Comparison of ENCODE assay signal across 22 cellular contexts in the genomic region with DNA sequence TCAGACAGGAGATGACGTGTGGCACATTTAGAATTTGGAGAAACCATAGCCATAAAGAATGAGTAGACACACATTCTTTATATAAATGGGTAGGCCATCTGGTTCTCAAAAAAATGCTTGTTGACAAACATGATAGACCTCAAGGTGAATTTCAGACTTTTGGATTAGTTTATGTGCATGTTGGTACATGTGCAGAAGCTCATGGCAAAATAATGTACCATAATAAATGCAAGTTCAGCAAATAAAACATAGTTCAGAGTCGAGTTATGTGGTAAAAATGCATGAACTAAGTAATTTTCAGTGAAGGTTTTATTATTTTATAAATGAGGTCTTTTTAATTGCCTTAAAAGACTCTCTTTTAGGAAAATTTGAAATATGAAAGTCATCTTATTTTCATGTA. TPM values are rescaled to one million over a fixed set of nuclear protein-coding genes. Genes with fewer than 3 reads are reported as not detected.
A peak's percentile ranks its signal among the peaks of the same experiment; 100 is the strongest.
DNase-seq lines count a peak whose midpoint lies in the region; ATAC-seq, FAIRE-seq and TF ChIP-seq lines count a peak whose summit lies in the region.
"Had no signal": no experiment of that assay in that cellular context is flagged by ENCODE, and none has a peak within 500 bp of the region (broad histone marks: within the 10 kb centered on the region; RNA-seq: fewer than 3 reads in every experiment).

No MANE protein-coding gene starts in this region.

- H3K27ac ChIP-seq in kidney (ENCODE audit: low read depth in 2 of 2, low read length in 2 of 2) = no peak overlapping the region
- H3K27ac ChIP-seq: C4-2B, GM23248, neutrophil, RWPE1, upper lobe of left lung had no signal

- H3K4me3 ChIP-seq in kidney (ENCODE audit: low read length in 2 of 2) = peak overlapping the region; percentile 3 to 18
- H3K4me3 ChIP-seq: GM23248 had no signal

- FAIRE-seq in kidney (lab: Jason Lieb, UNC) = peak; percentile 37

- no peaks in the 10 kb centered on the region for H3K36me3 Mint-ChIP-seq in natural killer cell treated with Interleukin-12 subunit alpha and Interleukin-12 subunit beta and Interleukin-15 and Interleukin-18, amount 100 ng/mL, for 72 hours
- H3K36me3 Mint-ChIP-seq in natural killer cell = no peaks in the 10 kb centered on the region
- H3K36me3 Mint-ChIP-seq in activated T-helper 17 cell treated with anti-CD3 and anti-CD28 coated beads, Interleukin-2, amount 50 U/mL, for 72 hours (ENCODE audit: low read depth) = no peaks in the 10 kb centered on the region
- H3K36me3 Mint-ChIP-seq: activated naive CD4-positive, alpha-beta T cell treated with anti-CD3 and anti-CD28 coated beads, Interleukin-2, amount 50 U/mL, for 72 hours had no signal

- no peak for TF ChIP-seq CTCF in natural killer cell (IDR thresholded peaks at IDR 0.05)
- no peak for TF ChIP-seq CTCF in kidney (IDR thresholded peaks at IDR 0.05; ENCODE audit: borderline replicate concordance, extremely low read depth, insufficient read depth)

- H3K4me1 ChIP-seq in kidney (ENCODE audit: control insufficient read depth in 1 of 2, insufficient read depth in 1 of 2, low read depth in 1 of 2, low read length in 2 of 2) = peaks cover 0 to 6% of the 10 kb centered on the region in 2 donors

- no peaks in the 10 kb centered on the region for H3K27me3 Mint-ChIP-seq in natural killer cell treated with Interleukin-12 subunit alpha and Interleukin-12 subunit beta and Interleukin-15 and Interleukin-18, amount 100 ng/mL, for 72 hours
- no peaks in the 10 kb centered on the region for H3K27me3 Mint-ChIP-seq in natural killer cell (ENCODE audit: low read depth in 2 of 2)
- no peaks in the 10 kb centered on the region for H3K27me3 Mint-ChIP-seq in activated T-helper 17 cell treated with anti-CD3 and anti-CD28 coated beads, Interleukin-2, amount 50 U/mL, for 72 hours
- H3K27me3 Mint-ChIP-seq: effector memory CD8-positive, alpha-beta T cell had no signal

- peak overlapping the region; percentile 19 to 54 for H3K27ac Mint-ChIP-seq in natural killer cell treated with Interleukin-12 subunit alpha and Interleukin-12 subunit beta and Interleukin-15 and Interleukin-18, amount 100 ng/mL, for 72 hours
- peak overlapping the region in 1 of 2 donors; percentile 42 for H3K27ac Mint-ChIP-seq in natural killer cell
- H3K27ac Mint-ChIP-seq in activated T-helper 17 cell treated with anti-CD3 and anti-CD28 coated beads, Interleukin-2, amount 50 U/mL, for 72 hours = peak overlapping the region; percentile 5

- H3K4me3 Mint-ChIP-seq in natural killer cell treated with Interleukin-12 subunit alpha and Interleukin-12 subunit beta and Interleukin-15 and Interleukin-18, amount 100 ng/mL, for 72 hours = no peak overlapping the region
- H3K4me3 Mint-ChIP-seq in natural killer cell = no peak overlapping the region
- no peak overlapping the region for H3K4me3 Mint-ChIP-seq in activated T-helper 17 cell treated with anti-CD3 and anti-CD28 coated beads, Interleukin-2, amount 50 U/mL, for 72 hours
- H3K4me3 Mint-ChIP-seq: effector memory CD8-positive, alpha-beta T cell had no signal

- H3K4me1 Mint-ChIP-seq in natural killer cell treated with Interleukin-12 subunit alpha and Interleukin-12 subunit beta and Interleukin-15 and Interleukin-18, amount 100 ng/mL, for 72 hours (ENCODE audit: low read depth in 2 of 2) = peaks cover 30 to 43% of the 10 kb centered on the region in 2 donors
- peaks cover 39 to 64% of the 10 kb centered on the region in 2 donors for H3K4me1 Mint-ChIP-seq in natural killer cell
- peaks cover 20% of the 10 kb centered on the region for H3K4me1 Mint-ChIP-seq in activated T-helper 17 cell treated with anti-CD3 and anti-CD28 coated beads, Interleukin-2, amount 50 U/mL, for 72 hours

- intact Hi-C loops in natural killer cell (cut with micrococcal nuclease) (no loop called here), kidney (cut with DNase I) (loop anchor here (10.0 kb wide), 1 partner anchor 317 kb away; a partner anchor contains a TSS)

- no peaks in the 10 kb centered on the region for H3K36me3 ChIP-seq in kidney (ENCODE audit: control insufficient read depth in 1 of 2, insufficient read depth in 2 of 2, low read length in 2 of 2)
- H3K36me3 ChIP-seq: heart left ventricle, neutrophil, upper lobe of left lung had no signal

- ATAC-seq in natural killer cell treated with Interleukin-12 subunit alpha and Interleukin-12 subunit beta and Interleukin-15 and Interleukin-18, amount 100 ng/mL, for 72 hours = no peak
- no peak for ATAC-seq in natural killer cell
- no peak for ATAC-seq in activated T-helper 17 cell treated with anti-CD3 and anti-CD28 coated beads, Interleukin-2, amount 50 U/mL, for 72 hours (replicated peaks)
- ATAC-seq in GM21390 (IDR thresholded peaks at IDR 0.05; ENCODE audit: unreplicated experiment) = no peak
- ATAC-seq: activated naive CD4-positive, alpha-beta T cell treated with anti-CD3 and anti-CD28 coated beads, Interleukin-2, amount 50 U/mL, for 72 hours; effector memory CD8-positive, alpha-beta T cell; heart left ventricle had no signal

- H3K9ac ChIP-seq in kidney (ENCODE audit: low read length in 2 of 2) = no peak overlapping the region
- H3K9ac ChIP-seq: GM23248 had no signal

- H3K9me3 ChIP-seq in kidney (ENCODE audit: control insufficient read depth in 1 of 2, low read length in 2 of 2) = no peaks in the 10 kb centered on the region
- H3K9me3 ChIP-seq: heart left ventricle, neutrophil, upper lobe of left lung had no signal

- no peak for DNase-seq in natural killer cell treated with Interleukin-12 subunit alpha and Interleukin-12 subunit beta and Interleukin-15 and Interleukin-18, amount 100 ng/mL, for 72 hours (ENCODE audit: low spot score)
- DNase-seq in natural killer cell = no peak
- DNase-seq in kidney = no peak
- no peak for DNase-seq in islet precursor cell
- DNase-seq in NCI-H446 treated with DMSO at 0.1 percent for 48 hours (lab: John Stamatoyannopoulos, UW) = no peak
- DNase-seq in activated CD4-positive, alpha-beta T cell treated with anti-CD3 and anti-CD28 coated beads, Interleukin-2, amount 50 U/mL, for 1 hour = no peak
- DNase-seq: ACHN; effector memory CD8-positive, alpha-beta T cell; GM23248; heart left ventricle; KBM-7; NCI-H1092 treated with DMSO at 0.1 percent for 48 hours; NCI-H2081; NCI-H446; SW 1271; upper lobe of left lung had no signal

- no peaks in the 10 kb centered on the region for H3K9me3 Mint-ChIP-seq in natural killer cell treated with Interleukin-12 subunit alpha and Interleukin-12 subunit beta and Interleukin-15 and Interleukin-18, amount 100 ng/mL, for 72 hours
- H3K9me3 Mint-ChIP-seq in natural killer cell = no peaks in the 10 kb centered on the region
- H3K9me3 Mint-ChIP-seq in activated T-helper 17 cell treated with anti-CD3 and anti-CD28 coated beads, Interleukin-2, amount 50 U/mL, for 72 hours = no peaks in the 10 kb centered on the region
- H3K9me3 Mint-ChIP-seq: activated naive CD4-positive, alpha-beta T cell treated with anti-CD3 and anti-CD28 coated beads, Interleukin-2, amount 50 U/mL, for 72 hours; effector memory CD8-positive, alpha-beta T cell had no signal

RNA-seq across cellular contexts. Expression of a gene that starts 24.6 kb away (rescaled TPM):
- 10 to 100 TPM; 20.8 to 32.7 TPM for total RNA-seq in natural killer cell treated with Interleukin-12 subunit alpha and Interleukin-12 subunit beta and Interleukin-15 and Interleukin-18, amount 100 ng/mL, for 72 hours
- total RNA-seq in natural killer cell = 10 to 100 TPM; 16.7 to 18.9 (median 17.6) TPM
- 10 to 100 TPM; 10.5 to 12.8 TPM for total RNA-seq in activated T-helper 17 cell treated with anti-CD3 and anti-CD28 coated beads, Interleukin-2, amount 50 U/mL, for 72 hours
- total RNA-seq in kidney = 15.2 TPM
- 23.2 TPM for polyA plus RNA-seq in kidney (ENCODE audit: insufficient read depth, low read depth, low replicate concordance)

RNA-seq across cellular contexts. Expression of a gene that starts 54.3 kb away (rescaled TPM):
- total RNA-seq in natural killer cell treated with Interleukin-12 subunit alpha and Interleukin-12 subunit beta and Interleukin-15 and Interleukin-18, amount 100 ng/mL, for 72 hours = 10 to 100 TPM; 46.6 to 93.0 TPM
- 10 to 100 TPM; 11.9 to 18.5 (median 14.1) TPM for total RNA-seq in natural killer cell
- total RNA-seq in activated T-helper 17 cell treated with anti-CD3 and anti-CD28 coated beads, Interleukin-2, amount 50 U/mL, for 72 hours = 10 to 100 TPM; 37.6 to 95.2 TPM
- total RNA-seq in kidney = 32.7 TPM
- polyA plus RNA-seq in kidney (ENCODE audit: insufficient read depth, low read depth, low replicate concordance) = 41.9 TPM
